2 cellular contexts compared by ENCODE assay signal in the genomic region with DNA sequence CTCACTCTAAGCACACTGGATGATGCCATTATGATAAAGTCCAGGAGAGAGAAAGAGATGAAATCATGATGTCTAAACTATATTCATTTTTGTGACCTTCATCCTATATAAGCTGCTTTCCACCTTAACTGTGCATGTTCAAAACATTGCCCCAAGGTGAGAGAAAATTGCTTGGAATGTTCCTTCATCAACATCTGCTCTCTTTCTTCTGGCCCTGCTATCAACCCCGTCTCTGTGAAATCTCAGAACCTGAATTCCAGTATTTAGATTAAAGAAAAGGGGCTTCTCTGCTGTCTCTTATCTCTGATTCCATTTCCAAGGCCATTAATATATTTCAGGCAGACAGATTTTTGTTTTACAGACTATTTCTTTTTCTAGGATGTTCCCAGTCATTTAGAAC.
TF ChIP-seq lines count a peak whose summit lies in the region.

No MANE protein-coding gene starts in this region.

TF ChIP-seq in HCT116, 20 proteins besides CTCF, POLR2A, EP300 and RAD21:
- TF ChIP-seq POLR2AphosphoS5 (IDR thresholded peaks at IDR 0.05; ENCODE audit: low read depth, low read length) = no peak
TF ChIP-seq in HCT116: peak in this region for 0.

TF ChIP-seq in SK-N-SH, 30 proteins besides CTCF, POLR2A, EP300 and RAD21:
- peak; percentile 56 for TF ChIP-seq TCF12 (IDR thresholded peaks at IDR 0.05)
- 0 out of 2 replicates have a peak, but pooled peaks have one; percentile 6 for TF ChIP-seq NFIC (IDR thresholded peaks at IDR 0.05; ENCODE audit: borderline replicate concordance)
- TF ChIP-seq, protein P1, sequence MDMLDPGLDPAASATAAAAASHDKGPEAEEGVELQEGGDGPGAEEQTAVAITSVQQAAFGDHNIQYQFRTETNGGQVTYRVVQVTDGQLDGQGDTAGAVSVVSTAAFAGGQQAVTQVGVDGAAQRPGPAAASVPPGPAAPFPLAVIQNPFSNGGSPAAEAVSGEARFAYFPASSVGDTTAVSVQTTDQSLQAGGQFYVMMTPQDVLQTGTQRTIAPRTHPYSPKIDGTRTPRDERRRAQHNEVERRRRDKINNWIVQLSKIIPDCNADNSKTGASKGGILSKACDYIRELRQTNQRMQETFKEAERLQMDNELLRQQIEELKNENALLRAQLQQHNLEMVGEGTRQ (IDR thresholded peaks at IDR 0.05; ENCODE audit: borderline replicate concordance, low read depth, low read length) = no peak
- TF ChIP-seq RFX5 (IDR thresholded peaks at IDR 0.05; ENCODE audit: low read length) = no peak
